ENCODE assay signal across 16 cellular contexts in genomic region chr3:32972482-32973146, GRCh38. TPM values are rescaled to one million over a fixed set of nuclear protein-coding genes. Genes with fewer than 3 reads are reported as not detected.
A peak's percentile ranks its signal among the peaks of the same experiment; 100 is the strongest.
DNase-seq lines count a peak whose midpoint lies in the region; ATAC-seq and TF ChIP-seq lines count a peak whose summit lies in the region.
"Had no signal": no experiment of that assay in that cellular context is flagged by ENCODE, and none has a peak within 500 bp of the region (broad histone marks: within the 10 kb centered on the region; RNA-seq: fewer than 3 reads in every experiment).

No MANE protein-coding gene starts in this region.

- H3K4me1 Mint-ChIP-seq in activated CD4-positive, alpha-beta memory T cell treated with anti-CD3 and anti-CD28 coated beads, Interleukin-2, amount 10 ng/mL, durations not matched to agents 7 days and 5 days, result peaks cover 56% of the 10 kb centered on the region
- peaks cover 47% of the 10 kb centered on the region for H3K4me1 Mint-ChIP-seq in activated CD4-positive, alpha-beta memory T cell treated with anti-CD3 and anti-CD28 coated beads for 36 hours (ENCODE audit: low read depth)
- H3K4me1 Mint-ChIP-seq in T-cell (peaks cover 28 to 43% (median 39%) of the 10 kb centered on the region in 3 donors), chondrocyte (ENCODE audit: low read depth) (peaks cover 9% of the 10 kb centered on the region)

- TF ChIP-seq POLR2A in ovary (IDR thresholded peaks at IDR 0.05), result no peak

- CTCF ChIA-PET in activated CD4-positive, alpha-beta memory T cell treated with anti-CD3 and anti-CD28 coated beads, Interleukin-2, amount 10 ng/mL, durations not matched to agents 7 days and 5 days (lab: Charles Lee), result interaction anchor here (0.9 to 5.8 kb wide), 4 partner anchors 11 to 74 kb away, joined by 4 to 28 read pairs (median 11); no protein-coding TSS in a partner anchor
- CTCF ChIA-PET in activated CD4-positive, alpha-beta memory T cell treated with anti-CD3 and anti-CD28 coated beads for 36 hours (lab: Charles Lee), result no interaction called here
- CTCF ChIA-PET in T-cell (lab: Charles Lee), result no interaction called here

- no peak overlapping the region for H3K4me3 Mint-ChIP-seq in activated CD4-positive, alpha-beta memory T cell treated with anti-CD3 and anti-CD28 coated beads, Interleukin-2, amount 10 ng/mL, durations not matched to agents 7 days and 5 days
- no peak overlapping the region for H3K4me3 Mint-ChIP-seq in activated CD4-positive, alpha-beta memory T cell treated with anti-CD3 and anti-CD28 coated beads for 36 hours
- H3K4me3 Mint-ChIP-seq in T-cell (no peak overlapping the region), chondrocyte (ENCODE audit: unreplicated experiment) (no peak overlapping the region)
- H3K4me3 Mint-ChIP-seq: HFFc6 had no signal

- no peaks in the 10 kb centered on the region for H3K27me3 Mint-ChIP-seq in activated CD4-positive, alpha-beta memory T cell treated with anti-CD3 and anti-CD28 coated beads, Interleukin-2, amount 10 ng/mL, durations not matched to agents 7 days and 5 days
- H3K27me3 Mint-ChIP-seq in activated CD4-positive, alpha-beta memory T cell treated with anti-CD3 and anti-CD28 coated beads for 36 hours, result no peaks in the 10 kb centered on the region
- H3K27me3 Mint-ChIP-seq in T-cell, result no peaks in the 10 kb centered on the region
- H3K27me3 Mint-ChIP-seq in chondrocyte (ENCODE audit: low read depth), result no peaks in the 10 kb centered on the region

- ATAC-seq in T-cell (replicated peaks in 1 of 4) (no peak), GM18909 (IDR thresholded peaks at IDR 0.05; ENCODE audit: poor library complexity, unreplicated experiment) (no peak), GM18520 (IDR thresholded peaks at IDR 0.05; ENCODE audit: unreplicated experiment) (no peak)

- H3K27ac ChIP-seq in ovary, result peak overlapping the region in 1 of 2 donors; percentile 19
- H3K27ac ChIP-seq: BLaER1 had no signal

- H3K4me1 ChIP-seq in ovary (ENCODE audit: insufficient read depth), result peaks cover 6% of the 10 kb centered on the region

- no peaks in the 10 kb centered on the region for H3K27me3 ChIP-seq in ovary
- H3K27me3 ChIP-seq: BLaER1 had no signal

- TF ChIP-seq EP300 in ovary (IDR thresholded peaks at IDR 0.05), result no peak

- POLR2A ChIA-PET in activated CD4-positive, alpha-beta memory T cell treated with anti-CD3 and anti-CD28 coated beads, Interleukin-2, amount 10 ng/mL, durations not matched to agents 7 days and 5 days (lab: Charles Lee), result interaction anchor here (1.3 to 4.2 kb wide), 7 partner anchors 11 to 89 kb away, joined by 4 to 40 read pairs (median 11); no protein-coding TSS in a partner anchor
- POLR2A ChIA-PET in activated CD4-positive, alpha-beta memory T cell treated with anti-CD3 and anti-CD28 coated beads for 36 hours (lab: Charles Lee), result interaction anchor here (1.5 kb wide), 1 partner anchor 10 kb away, joined by 4 read pairs; no protein-coding TSS in a partner anchor
- POLR2A ChIA-PET in T-cell (lab: Charles Lee), result interaction anchor here in 1 of 2 donors (1.1 kb wide), 1 partner anchor 17 kb away, joined by 3 read pairs; no protein-coding TSS in a partner anchor

- H3K4me3 ChIP-seq in ovary, result no peak overlapping the region
- H3K4me3 ChIP-seq: BLaER1 had no signal

- no peak for TF ChIP-seq CTCF in chondrocyte (IDR thresholded peaks at IDR 0.05)
- TF ChIP-seq CTCF in ovary (IDR thresholded peaks at IDR 0.05), result no peak

- peaks cover 33% of the 10 kb centered on the region for H3K36me3 Mint-ChIP-seq in activated CD4-positive, alpha-beta memory T cell treated with anti-CD3 and anti-CD28 coated beads, Interleukin-2, amount 10 ng/mL, durations not matched to agents 7 days and 5 days (ENCODE audit: low read depth)
- peaks cover 61% of the 10 kb centered on the region for H3K36me3 Mint-ChIP-seq in activated CD4-positive, alpha-beta memory T cell treated with anti-CD3 and anti-CD28 coated beads for 36 hours
- H3K36me3 Mint-ChIP-seq in T-cell (no peaks in the 10 kb centered on the region), chondrocyte (ENCODE audit: low read depth) (no peaks in the 10 kb centered on the region)

- intact Hi-C loops in activated CD4-positive, alpha-beta memory T cell treated with anti-CD3 and anti-CD28 coated beads for 36 hours (cut with micrococcal nuclease), result no loop called here
- intact Hi-C loops in ovary (cut with DNase I), result no loop called here

- no peak for DNase-seq in activated CD4-positive, alpha-beta memory T cell treated with anti-CD3 and anti-CD28 coated beads, Interleukin-2, amount 10 ng/mL, durations not matched to agents 7 days and 5 days
- DNase-seq in activated CD4-positive, alpha-beta memory T cell treated with anti-CD3 and anti-CD28 coated beads for 36 hours, result no peak
- no peak for DNase-seq in T-cell
- DNase-seq in chondrocyte (ENCODE audit: low spot score), result no peak
- DNase-seq in stimulated activated CD8-positive, alpha-beta memory T cell treated with anti-CD3 and anti-CD28 coated beads, Interleukin-4, amount 100 ng/mL, for 48 hours, result peak; percentile 6
- no peak for DNase-seq in ovary
- DNase-seq: HFFc6, Karpas-422, MM.1S, NCI-H1092 treated with DMSO at 0.1 percent for 48 hours, NCI-H2081 treated with DMSO at 0.1 percent for 48 hours, NCI-H510A, NCI-H82 had no signal

- no peaks in the 10 kb centered on the region for H3K36me3 ChIP-seq in ovary
- H3K36me3 ChIP-seq: BLaER1 had no signal

- H3K9me3 ChIP-seq in ovary, result no peaks in the 10 kb centered on the region

- no peaks in the 10 kb centered on the region for H3K9me3 Mint-ChIP-seq in activated CD4-positive, alpha-beta memory T cell treated with anti-CD3 and anti-CD28 coated beads, Interleukin-2, amount 10 ng/mL, durations not matched to agents 7 days and 5 days
- no peaks in the 10 kb centered on the region for H3K9me3 Mint-ChIP-seq in activated CD4-positive, alpha-beta memory T cell treated with anti-CD3 and anti-CD28 coated beads for 36 hours
- H3K9me3 Mint-ChIP-seq in T-cell (no peaks in the 10 kb centered on the region), chondrocyte (ENCODE audit: low read depth) (no peaks in the 10 kb centered on the region)
- H3K9me3 Mint-ChIP-seq: HFFc6 had no signal

- 40 to 47% (median 47%) methylated on average over 4 of the region's 4 CpGs for WGBS in ovary, 3 donors

- peak overlapping the region; percentile 34 for H3K27ac Mint-ChIP-seq in activated CD4-positive, alpha-beta memory T cell treated with anti-CD3 and anti-CD28 coated beads, Interleukin-2, amount 10 ng/mL, durations not matched to agents 7 days and 5 days
- H3K27ac Mint-ChIP-seq in activated CD4-positive, alpha-beta memory T cell treated with anti-CD3 and anti-CD28 coated beads for 36 hours, result no peak overlapping the region
- H3K27ac Mint-ChIP-seq in T-cell (peak overlapping the region; percentile 34 to 45), chondrocyte (ENCODE audit: unreplicated experiment) (peak overlapping the region; percentile 29)
- H3K27ac Mint-ChIP-seq: HFFc6 had no signal

RNA-seq across cellular contexts. Expression of gene CCR4, which starts 21.2 kb away (rescaled TPM):
- total RNA-seq in activated CD4-positive, alpha-beta memory T cell treated with anti-CD3 and anti-CD28 coated beads, Interleukin-2, amount 10 ng/mL, durations not matched to agents 7 days and 5 days, result 100 to 1,000 TPM; 117 to 118 TPM
- total RNA-seq in activated CD4-positive, alpha-beta memory T cell treated with anti-CD3 and anti-CD28 coated beads for 36 hours, result 100 to 1,000 TPM; 137 TPM
- total RNA-seq in T-cell, result 10 to 100 TPM; 37.4 to 85.4 (median 74.8) TPM
- total RNA-seq in chondrocyte, result not detected in 3 replicates
- total RNA-seq in ovary, result under 1 TPM in 4 of 7 donors, not detected in 3; 0.10 to 0.31 (median 0.16) TPM
- under 1 TPM; 0.02 to 0.45 TPM for polyA plus RNA-seq in ovary
- total RNA-seq: HFFc6 had no signal

Comparison
In these comparisons a context has a peak if more than half of its experiments do, and no peak if none do; other contexts are left out.
1. RNA of gene CCR4, which starts 21.2 kb away (total RNA-seq): 137 TPM in activated CD4-positive, alpha-beta memory T cell treated with anti-CD3 and anti-CD28 coated beads for 36 hours, 117 to 118 TPM in activated CD4-positive, alpha-beta memory T cell treated with anti-CD3 and anti-CD28 coated beads, Interleukin-2, amount 10 ng/mL, durations not matched to agents 7 days and 5 days and 37.4 to 85.4 TPM in T-cell; 0.10 to 0.31 TPM in ovary and not detected in chondrocyte; every median in the first group is over 10 times any median in the second.